12 cellular contexts compared by ENCODE assay signal in genomic region chr13:28478127-28478526, GRCh38.
"Had no signal": no experiment of that assay in that cellular context is flagged by ENCODE, and none has a peak within 500 bp of the region (broad histone marks: within the 10 kb centered on the region; RNA-seq: fewer than 3 reads in every experiment).

No MANE protein-coding gene starts in this region.

- DNase-seq: activated CD4-positive, alpha-beta T cell treated with anti-CD3 and anti-CD28 coated beads, Interleukin-2, amount 50 U/mL, for 1 hour; activated naive CD4-positive, alpha-beta T cell treated with anti-CD3 and anti-CD28 coated beads, Interleukin-2, amount 50 U/mL, for 16 hours; amygdala; dorsolateral prefrontal cortex; hypothalamus; lower lobe of right lung; naive thymus-derived CD4-positive, alpha-beta T cell; right cardiac atrium; spleen; stimulated activated CD4-positive, alpha-beta T cell treated with anti-CD3 and anti-CD28 coated beads, Interleukin-1b, Interleukin-23, amount 100 ng/mL, for 48 hours; stimulated activated naive B cell treated with anti-CD40 and anti-IgM and Interleukin-4, amounts not matched to agents 10 μg/mL and 1 μg/mL and 100 μg/mL, for 72 hours had no signal

- H3K36me3 ChIP-seq: esophagus muscularis mucosa, lower lobe of right lung, spleen had no signal

- H3K4me3 ChIP-seq: dorsolateral prefrontal cortex, esophagus muscularis mucosa, lower lobe of right lung, spleen had no signal

- H3K4me1 ChIP-seq: lower lobe of right lung had no signal

- ATAC-seq: lower lobe of right lung; naive thymus-derived CD4-positive, alpha-beta T cell; right cardiac atrium; stimulated activated naive B cell treated with anti-CD40 and anti-IgM and Interleukin-4, amounts not matched to agents 10 μg/mL and 1 μg/mL and 100 μg/mL, for 72 hours had no signal

- H3K9me3 ChIP-seq: esophagus muscularis mucosa, lower lobe of right lung, spleen had no signal

- H3K27ac ChIP-seq: dorsolateral prefrontal cortex, esophagus muscularis mucosa, lower lobe of right lung, spleen had no signal
